Comparison of ENCODE assay signal across 10 cellular contexts in the genomic region with DNA sequence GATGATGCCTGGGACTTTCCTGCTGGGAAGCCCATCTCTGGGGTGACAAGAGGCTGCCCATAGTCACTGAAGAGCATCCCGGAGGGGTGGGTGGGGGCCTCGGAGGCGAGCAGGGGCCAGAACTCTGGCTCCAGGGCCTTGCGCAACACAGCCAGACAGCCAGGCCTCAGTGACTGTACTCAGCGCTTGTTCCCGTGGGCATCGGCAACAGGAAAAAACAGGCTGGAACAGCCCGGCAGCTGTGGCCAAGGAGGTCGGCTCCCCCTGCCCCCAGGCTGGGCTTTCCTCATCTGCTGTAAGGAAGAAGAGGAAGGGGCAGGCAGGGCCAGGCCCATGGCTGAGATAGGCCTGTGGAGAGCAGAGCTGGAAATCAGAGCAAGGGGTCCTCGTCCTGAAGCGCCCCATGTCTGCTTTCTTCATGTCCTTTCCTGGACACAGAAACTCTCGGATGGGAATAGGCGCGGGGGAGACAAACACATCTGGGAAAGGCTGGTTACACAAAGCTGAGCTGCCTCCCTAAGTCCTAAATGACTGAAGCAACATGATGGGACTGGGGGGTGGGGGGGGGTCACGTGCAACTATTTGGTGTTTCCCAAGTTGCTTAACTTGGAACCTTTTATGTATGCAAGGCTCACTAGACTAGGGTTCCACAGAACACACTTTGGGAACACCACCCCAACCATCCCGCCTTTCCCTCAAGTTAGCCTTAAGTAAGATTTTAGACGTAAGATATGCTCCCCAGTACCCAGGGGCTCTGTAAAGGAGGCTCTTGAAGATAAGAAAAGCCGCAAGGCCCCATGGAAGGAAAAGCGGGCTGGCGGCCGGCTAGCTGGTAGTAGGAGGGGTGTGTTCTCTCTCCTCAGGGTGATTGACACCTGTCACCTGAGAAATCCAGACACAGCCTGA. TPM values are rescaled to one million over a fixed set of nuclear protein-coding genes. Genes with fewer than 3 reads are reported as not detected.
DNase-seq lines count a peak whose midpoint lies in the region; ATAC-seq and TF ChIP-seq lines count a peak whose summit lies in the region.
"Had no signal": no experiment of that assay in that cellular context is flagged by ENCODE, and none has a peak within 500 bp of the region (broad histone marks: within the 10 kb centered on the region; RNA-seq: fewer than 3 reads in every experiment).

No MANE protein-coding gene starts in this region.

- no peak overlapping the region for H3K4me3 Mint-ChIP-seq in natural killer cell treated with Interleukin-12 subunit alpha and Interleukin-12 subunit beta and Interleukin-15 and Interleukin-18, amount 100 ng/mL, for 72 hours

- TF ChIP-seq CTCF in fibroblast of villous mesenchyme (IDR thresholded peaks at IDR 0.05; ENCODE audit: insufficient read depth, low read depth, low read length) (no peak), uterus (IDR thresholded peaks at IDR 0.05) (no peak)

- intact Hi-C loops in uterus (cut with DNase I; ENCODE audit: low total_unique reads), result no loop called here

- H3K4me2 ChIP-seq in neuronal stem cell (ENCODE audit: insufficient read depth, low read length, poor library complexity, severe bottlenecking), result no peak overlapping the region

- no peak overlapping the region for H3K14ac ChIP-seq in neuronal stem cell (ENCODE audit: low read length)

- H3K9me3 ChIP-seq in adipocyte (ENCODE audit: control insufficient read depth, low read length) (no peaks in the 10 kb centered on the region), neuronal stem cell (replicated peaks in 1 of 2; ENCODE audit: control insufficient read depth in 2 of 2, insufficient read depth in 1 of 2, low read depth in 1 of 2, low read length in 2 of 2) (no peaks in the 10 kb centered on the region), uterus (no peaks in the 10 kb centered on the region)

- no peak overlapping the region for H2BK120ac ChIP-seq in neuronal stem cell (ENCODE audit: low read depth, low read length)

- H3K9me3 Mint-ChIP-seq in natural killer cell treated with Interleukin-12 subunit alpha and Interleukin-12 subunit beta and Interleukin-15 and Interleukin-18, amount 100 ng/mL, for 72 hours, result no peaks in the 10 kb centered on the region

- peaks cover 7% of the 10 kb centered on the region for H3K79me1 ChIP-seq in neuronal stem cell (ENCODE audit: low read depth, low read length)

- no peak overlapping the region for H4K8ac ChIP-seq in neuronal stem cell (ENCODE audit: low read depth, low read length)

- DNase-seq in adipocyte (ENCODE audit: low read depth), result peak; percentile 65
- peak; percentile 88 for DNase-seq in fibroblast of villous mesenchyme (ENCODE audit: low read depth)
- DNase-seq in neuronal stem cell (ENCODE audit: low spot score), result no peak
- peak; percentile 88 to 89 for DNase-seq in uterus
- no peak for DNase-seq in NCI-H2196 treated with DMSO at 0.1 percent for 48 hours (lab: John Stamatoyannopoulos, UW; ENCODE audit: unreplicated experiment)
- DNase-seq in natural killer cell treated with Interleukin-12 subunit alpha and Interleukin-12 subunit beta and Interleukin-15 and Interleukin-18, amount 100 ng/mL, for 72 hours (ENCODE audit: low spot score), result no peak
- DNase-seq in NCI-H526 treated with DMSO at 0.1 percent for 48 hours (lab: John Stamatoyannopoulos, UW), result no peak
- DNase-seq: kidney glomerular epithelial cell; NCI-H1436 treated with DMSO at 0.1 percent for 48 hours; stimulated activated CD4-positive, alpha-beta T cell treated with anti-CD3 and anti-CD28 coated beads, Interleukin-4, amount 100 ng/mL, for 4 hours had no signal

- no peak for ATAC-seq in natural killer cell treated with Interleukin-12 subunit alpha and Interleukin-12 subunit beta and Interleukin-15 and Interleukin-18, amount 100 ng/mL, for 72 hours

- no peak overlapping the region for H2BK15ac ChIP-seq in neuronal stem cell (ENCODE audit: low read length)

- peaks cover 0 to 6% of the 10 kb centered on the region in 2 donors for H3K4me1 Mint-ChIP-seq in natural killer cell treated with Interleukin-12 subunit alpha and Interleukin-12 subunit beta and Interleukin-15 and Interleukin-18, amount 100 ng/mL, for 72 hours (ENCODE audit: low read depth in 2 of 2)

- H3K27me3 ChIP-seq in adipocyte (replicated peaks; ENCODE audit: control insufficient read depth, insufficient read depth, low read length) (no peaks in the 10 kb centered on the region), neuronal stem cell (ENCODE audit: control insufficient read depth in 3 of 3, insufficient read depth in 3 of 3, low read depth in 1 of 3, low read length in 3 of 3) (no peaks in the 10 kb centered on the region), uterus (no peaks in the 10 kb centered on the region)

- H3K9ac ChIP-seq in adipocyte (ENCODE audit: low read length) (peak overlapping the region; percentile 87), neuronal stem cell (ENCODE audit: low read depth, low read length, poor library complexity) (no peak overlapping the region)

- TF ChIP-seq POLR2A in uterus (IDR thresholded peaks at IDR 0.05), result no peak

- H3K4ac ChIP-seq in neuronal stem cell (ENCODE audit: low read length), result peak overlapping the region; percentile 31

- no peak overlapping the region for H3K27ac Mint-ChIP-seq in natural killer cell treated with Interleukin-12 subunit alpha and Interleukin-12 subunit beta and Interleukin-15 and Interleukin-18, amount 100 ng/mL, for 72 hours

- H3K36me3 ChIP-seq in adipocyte (ENCODE audit: control insufficient read depth, insufficient read depth, low read length, severe bottlenecking), result peaks cover 23% of the 10 kb centered on the region
- H3K36me3 ChIP-seq in neuronal stem cell (replicated peaks in 1 of 2; ENCODE audit: control insufficient read depth in 2 of 2, insufficient read depth in 2 of 2, low read length in 2 of 2), result no peaks in the 10 kb centered on the region
- no peaks in the 10 kb centered on the region for H3K36me3 ChIP-seq in uterus

- no peak overlapping the region for H4K91ac ChIP-seq in neuronal stem cell (ENCODE audit: low read depth, low read length, poor library complexity)

- H3K27me3 Mint-ChIP-seq in natural killer cell treated with Interleukin-12 subunit alpha and Interleukin-12 subunit beta and Interleukin-15 and Interleukin-18, amount 100 ng/mL, for 72 hours, result peaks cover 2 to 6% of the 10 kb centered on the region in 2 donors

- H3K27ac ChIP-seq in neuronal stem cell (replicated peaks; ENCODE audit: low read length) (no peak overlapping the region), uterus (peak overlapping the region; percentile 93)

- no peak overlapping the region for H3K4me3 ChIP-seq in adipocyte (ENCODE audit: low read length)
- H3K4me3 ChIP-seq in fibroblast of villous mesenchyme (ENCODE audit: low read depth, low read length), result no peak overlapping the region
- no peak overlapping the region for H3K4me3 ChIP-seq in neuronal stem cell (ENCODE audit: low read length in 2 of 2)
- no peak overlapping the region for H3K4me3 ChIP-seq in uterus

- H2BK12ac ChIP-seq in neuronal stem cell (ENCODE audit: low read length), result no peak overlapping the region

- H2AFZ ChIP-seq in neuronal stem cell (ENCODE audit: low read length), result no peak overlapping the region

- no peak overlapping the region for H3K23ac ChIP-seq in neuronal stem cell (ENCODE audit: low read depth, low read length, poor library complexity)

- no peak overlapping the region for H2BK5ac ChIP-seq in neuronal stem cell (ENCODE audit: low read length)

- H3K4me1 ChIP-seq in adipocyte (ENCODE audit: control insufficient read depth, insufficient read depth, low read length), result peaks cover 95% of the 10 kb centered on the region
- H3K4me1 ChIP-seq in neuronal stem cell (ENCODE audit: control insufficient read depth in 2 of 2, insufficient read depth in 1 of 2, low read depth in 1 of 2, low read length in 2 of 2), result peaks cover 24 to 30% of the 10 kb centered on the region in 2 donors
- peaks cover 31 to 76% of the 10 kb centered on the region in 2 donors for H3K4me1 ChIP-seq in uterus

- no CpG with 5 or more reads among the region's 21 CpGs for WGBS in neuronal stem cell (ENCODE audit: extremely low coverage in 2 of 2, insufficient read length in 2 of 2, insufficient replicate concordance in 1 of 2), 2 donors

- peak overlapping the region; percentile 61 for H3K18ac ChIP-seq in neuronal stem cell (ENCODE audit: low read length)

- H3K36me3 Mint-ChIP-seq in natural killer cell treated with Interleukin-12 subunit alpha and Interleukin-12 subunit beta and Interleukin-15 and Interleukin-18, amount 100 ng/mL, for 72 hours, result no peaks in the 10 kb centered on the region

- H2AK5ac ChIP-seq in neuronal stem cell (ENCODE audit: low read depth, low read length), result no peak overlapping the region

RNA-seq across cellular contexts. Expression of a gene that starts 30.7 kb away (rescaled TPM):
- total RNA-seq in fibroblast of villous mesenchyme (166 and 200 TPM in 2 replicates), uterus (100 to 1,000 TPM in 3 of 4 donors, 10 to 100 TPM in 1; 96.8 to 677 (median 290) TPM)
- 11.0 TPM for polyA plus RNA-seq in neuronal stem cell (2013, experiment 1 of 2)
- 10.9 TPM for polyA plus RNA-seq in neuronal stem cell (2013, experiment 2 of 2)
- total RNA-seq in natural killer cell treated with Interleukin-12 subunit alpha and Interleukin-12 subunit beta and Interleukin-15 and Interleukin-18, amount 100 ng/mL, for 72 hours, result under 1 TPM in 1 of 2 donors, not detected in 1; 0.20 TPM

Comparison
In these comparisons a context has a peak if more than half of its experiments do, and no peak if none do; other contexts are left out.
1. DNase-seq: peak in adipocyte (single experiment), fibroblast of villous mesenchyme (single experiment) and uterus (2 of 2); none in neuronal stem cell (single experiment), NCI-H2196 treated with DMSO at 0.1 percent for 48 hours (single experiment), natural killer cell treated with Interleukin-12 subunit alpha and Interleukin-12 subunit beta and Interleukin-15 and Interleukin-18, amount 100 ng/mL, for 72 hours (single experiment) and NCI-H526 treated with DMSO at 0.1 percent for 48 hours (single experiment).
2. RNA of a gene that starts 30.7 kb away (total RNA-seq): 96.8 to 677 TPM in uterus and 166 to 200 TPM in fibroblast of villous mesenchyme; 0.20 TPM in natural killer cell treated with Interleukin-12 subunit alpha and Interleukin-12 subunit beta and Interleukin-15 and Interleukin-18, amount 100 ng/mL, for 72 hours; every median in the first group is over 10 times any median in the second.